Comparison of ENCODE assay signal across 8 cellular contexts in the genomic region with DNA sequence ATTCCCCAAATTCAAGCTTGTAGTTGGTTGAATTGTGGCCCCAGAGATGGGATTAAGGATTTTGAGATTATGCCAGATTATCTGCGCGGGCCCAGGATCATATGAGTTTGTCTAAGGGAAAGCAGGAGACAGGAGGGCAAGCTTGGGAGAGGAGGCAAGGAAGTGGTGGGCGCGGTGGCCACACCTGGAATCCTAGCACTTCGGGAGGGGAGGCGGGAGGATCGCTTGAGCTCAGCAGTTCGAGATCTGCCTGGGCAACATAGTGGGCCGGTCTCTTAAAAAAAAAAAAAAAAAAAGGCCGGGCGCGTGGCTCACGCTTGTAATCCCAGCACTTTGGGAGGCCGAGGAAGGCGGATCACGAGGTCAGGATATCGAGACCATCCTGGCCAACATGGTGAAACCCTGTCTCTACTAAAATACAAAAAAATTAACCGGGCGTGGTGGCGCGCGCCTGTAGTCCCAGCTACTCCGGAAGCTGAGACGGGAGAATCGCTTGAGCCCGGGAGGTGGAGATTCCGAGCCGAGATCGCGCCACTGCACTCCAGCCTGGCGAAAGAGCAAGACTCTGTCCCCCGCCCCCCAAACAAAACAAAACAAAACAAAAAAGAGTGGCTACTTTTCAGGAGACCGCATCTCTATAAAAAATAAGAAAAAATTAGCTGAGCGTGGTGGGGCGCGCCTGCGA. TPM values are rescaled to one million over a fixed set of nuclear protein-coding genes. Genes with fewer than 3 reads are reported as not detected.
DNase-seq lines count a peak whose midpoint lies in the region; ATAC-seq and TF ChIP-seq lines count a peak whose summit lies in the region.

No MANE protein-coding gene starts in this region.

- TF ChIP-seq POLR2A in gastroesophageal sphincter (IDR thresholded peaks at IDR 0.05), result no peak

- H3K4me3 Mint-ChIP-seq in HFFc6, result peak overlapping the region; percentile 87

- H3K4me1 Mint-ChIP-seq in HFFc6 (ENCODE audit: low read depth), result peaks cover 7% of the 10 kb centered on the region

- H3K9me3 Mint-ChIP-seq in HFFc6, result no peaks in the 10 kb centered on the region

- no peaks in the 10 kb centered on the region for H3K9me3 ChIP-seq in gastroesophageal sphincter

- H3K27ac ChIP-seq in VCaP (peak overlapping the region; percentile 80), gastroesophageal sphincter (peak overlapping the region; percentile 80 to 93 (median 91))

- no peaks in the 10 kb centered on the region; the same call in 1 of the 2 replicates for H3K27me3 Mint-ChIP-seq in HFFc6 (ENCODE audit: insufficient read depth)

- H3K4me1 ChIP-seq in gastroesophageal sphincter, result peaks cover 0 to 40% (median 10%) of the 10 kb centered on the region in 3 donors

- peak; percentile 57 for DNase-seq in EH (ENCODE audit: low read depth)
- DNase-seq in HFFc6, result no peak
- no peak for DNase-seq in retinal pigment epithelial cell (ENCODE audit: low read depth)
- DNase-seq in NCI-H446 treated with DMSO at 0.1 percent for 48 hours (lab: John Stamatoyannopoulos, UW), result no peak
- DNase-seq in germinal center (ENCODE audit: low spot score), result no peak
- no peak for DNase-seq in cerebellum (ENCODE audit: low spot score)

- TF ChIP-seq EP300 in gastroesophageal sphincter (IDR thresholded peaks at IDR 0.05), result no peak

- TF ChIP-seq CTCF in HFFc6 (IDR thresholded peaks at IDR 0.05) (no peak), VCaP (conservative IDR thresholded peaks at IDR 0.05) (no peak), gastroesophageal sphincter (IDR thresholded peaks at IDR 0.05) (no peak), retinal pigment epithelial cell (conservative IDR thresholded peaks at IDR 0.05; ENCODE audit: low read depth, low read length) (no peak)

- H3K36me3 ChIP-seq in gastroesophageal sphincter, result peaks cover 0 to 20% of the 10 kb centered on the region in 2 donors

- H3K4me3 ChIP-seq in gastroesophageal sphincter (peak overlapping the region; percentile 52 to 92), retinal pigment epithelial cell (ENCODE audit: low read length) (peak overlapping the region; percentile 58)

- no peaks in the 10 kb centered on the region for H3K27me3 ChIP-seq in gastroesophageal sphincter

- peak overlapping the region; percentile 64 for H3K27ac Mint-ChIP-seq in HFFc6

- peaks cover 15% of the 10 kb centered on the region for H3K36me3 Mint-ChIP-seq in HFFc6 (ENCODE audit: low read depth)

- peak; percentile 20 for ATAC-seq in gastroesophageal sphincter

- 20 to 92% methylated on average over 5 to 24 of the region's 37 CpGs for WGBS in gastroesophageal sphincter (ENCODE audit: low coverage in 1 of 2), 2 donors

RNA-seq across cellular contexts. Expression of gene PUS1, which starts 0.9 kb away (rescaled TPM):
- 10 to 100 TPM; 26.2 to 37.7 (median 29.8) TPM for total RNA-seq in HFFc6 (2021; fragmentation: NEBNext Ultra II Directional; extraction: Animal tissue kit (Norgen Biotek cat#: 25700))
- total RNA-seq in gastroesophageal sphincter (10 to 100 TPM in 2 of 4 donors, 1 to 10 TPM in 2; 7.2 to 28.2 (median 13.1) TPM), cerebellum (10.8 TPM)

RNA-seq across cellular contexts. Expression of gene EP400, which starts 21.5 kb away (rescaled TPM):
- 10 to 100 TPM; 27.5 to 35.3 (median 30.4) TPM for total RNA-seq in HFFc6 (2021; fragmentation: NEBNext Ultra II Directional; extraction: Animal tissue kit (Norgen Biotek cat#: 25700))
- total RNA-seq in gastroesophageal sphincter, result 10 to 100 TPM; 12.6 to 28.0 (median 22.8) TPM
- total RNA-seq in cerebellum, result 30.1 TPM

RNA-seq across cellular contexts. Expression of gene ULK1, which starts 33.8 kb away (rescaled TPM):
- 10 to 100 TPM; 21.4 to 35.0 (median 25.5) TPM for total RNA-seq in HFFc6 (2021; fragmentation: NEBNext Ultra II Directional; extraction: Animal tissue kit (Norgen Biotek cat#: 25700))
- total RNA-seq in gastroesophageal sphincter, result 10 to 100 TPM; 10.0 to 34.2 (median 21.8) TPM
- 16.2 TPM for total RNA-seq in cerebellum
